Comparison of ENCODE assay signal across 7 cellular contexts in the genomic region with DNA sequence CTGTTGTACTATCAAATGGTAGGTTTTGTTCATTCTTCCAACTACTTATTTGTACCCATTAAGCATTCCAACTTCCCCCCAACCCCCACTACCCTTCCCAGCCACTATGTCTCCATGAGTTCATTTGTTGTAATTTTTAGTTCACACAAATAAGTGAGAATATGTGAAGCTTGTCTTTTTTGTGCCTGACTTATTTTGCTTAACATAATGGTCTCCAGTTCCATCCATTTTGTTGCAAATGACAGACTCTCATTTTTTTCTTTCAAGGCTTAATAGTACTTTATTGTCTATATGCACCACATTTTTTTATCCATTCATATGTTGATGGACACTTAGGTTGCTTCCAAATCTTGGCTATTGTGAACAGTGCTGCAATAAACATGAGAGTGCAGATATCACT.
"Had no signal": no experiment of that assay in that cellular context is flagged by ENCODE, and none has a peak within 500 bp of the region (broad histone marks: within the 10 kb centered on the region; RNA-seq: fewer than 3 reads in every experiment).

No MANE protein-coding gene starts in this region.

- DNase-seq: IMR-90, KBM-7, KG1 had no signal

- H3K4me1 Mint-ChIP-seq: IgD-negative memory B cell had no signal

- H3K27me3 Mint-ChIP-seq: IgD-negative memory B cell had no signal

- H3K36me3 Mint-ChIP-seq: IgD-negative memory B cell had no signal

- H3K4me3 Mint-ChIP-seq: IgD-negative memory B cell had no signal

- H3K27ac ChIP-seq: HL-60 had no signal

- ATAC-seq: HepG2, K562 had no signal

- H3K4me3 ChIP-seq: K562 had no signal

- H3K27ac Mint-ChIP-seq: IgD-negative memory B cell had no signal
